In the genomic region with DNA sequence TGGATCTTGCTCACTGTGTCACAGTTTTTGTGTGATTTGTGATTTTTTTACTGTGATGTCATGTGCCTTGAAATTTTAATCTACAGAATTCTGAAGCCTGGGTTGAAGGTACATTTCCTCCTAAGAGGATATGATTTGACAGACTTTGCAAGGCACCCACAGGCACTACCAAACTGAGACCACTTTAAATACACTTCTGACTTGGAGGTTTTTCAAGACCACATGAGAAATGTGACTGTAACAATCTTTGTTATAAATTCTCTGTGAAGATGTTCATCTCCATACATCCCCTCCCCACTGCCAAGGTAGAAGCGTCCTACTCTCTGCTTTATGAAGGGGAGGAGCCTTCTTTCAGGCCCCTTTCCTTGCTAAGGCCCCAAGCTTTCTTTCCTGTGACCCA, we compare ENCODE assay signal across 23 cellular contexts. TPM values are rescaled to one million over a fixed set of nuclear protein-coding genes. Genes with fewer than 3 reads are reported as not detected.
A peak's percentile ranks its signal among the peaks of the same experiment; 100 is the strongest.
DNase-seq lines count a peak whose midpoint lies in the region; ATAC-seq and TF ChIP-seq lines count a peak whose summit lies in the region.
"Had no signal": no experiment of that assay in that cellular context is flagged by ENCODE, and none has a peak within 500 bp of the region (broad histone marks: within the 10 kb centered on the region; RNA-seq: fewer than 3 reads in every experiment).

No MANE protein-coding gene starts in this region.

- H3K9me3 Mint-ChIP-seq in activated naive CD8-positive, alpha-beta T cell treated with anti-CD3 and anti-CD28 coated beads, Interleukin-2, amount 10 ng/mL, durations not matched to agents 7 days and 5 days = peaks cover 8% of the 10 kb centered on the region
- peaks cover 7% of the 10 kb centered on the region for H3K9me3 Mint-ChIP-seq in activated naive CD8-positive, alpha-beta T cell treated with anti-CD3 and anti-CD28 coated beads, Interleukin-2, amount 50 U/mL, for 24 hours
- peaks cover 0 to 6% (median 2%) of the 10 kb centered on the region in 6 donors for H3K9me3 Mint-ChIP-seq in immature natural killer cell

- no peak for TF ChIP-seq CTCF in NB4 (IDR thresholded peaks at IDR 0.05; ENCODE audit: low read depth, low read length)

- no peak overlapping the region for H3K4me3 Mint-ChIP-seq in activated naive CD8-positive, alpha-beta T cell treated with anti-CD3 and anti-CD28 coated beads, Interleukin-2, amount 10 ng/mL, durations not matched to agents 7 days and 5 days
- no peak overlapping the region for H3K4me3 Mint-ChIP-seq in activated naive CD8-positive, alpha-beta T cell treated with anti-CD3 and anti-CD28 coated beads, Interleukin-2, amount 50 U/mL, for 24 hours
- peak overlapping the region in 3 of 5 donors; percentile 19 to 69 (median 52) for H3K4me3 Mint-ChIP-seq in immature natural killer cell
- H3K4me3 Mint-ChIP-seq: CD4-positive, alpha-beta memory T cell had no signal

- H3K4me3 ChIP-seq in NB4 (ENCODE audit: low read depth, low read length) = no peak overlapping the region
- H3K4me3 ChIP-seq: A549, GM12878, MG63 had no signal

- ATAC-seq in activated naive CD8-positive, alpha-beta T cell treated with anti-CD3 and anti-CD28 coated beads, Interleukin-2, amount 10 ng/mL, durations not matched to agents 7 days and 5 days (ENCODE audit: low read depth) = peak; percentile 45
- no peak for ATAC-seq in activated naive CD8-positive, alpha-beta T cell treated with anti-CD3 and anti-CD28 coated beads, Interleukin-2, amount 50 U/mL, for 24 hours
- ATAC-seq: A549, GM12878, Panc1 had no signal

- H3K27me3 Mint-ChIP-seq in activated naive CD8-positive, alpha-beta T cell treated with anti-CD3 and anti-CD28 coated beads, Interleukin-2, amount 10 ng/mL, durations not matched to agents 7 days and 5 days = no peaks in the 10 kb centered on the region
- no peaks in the 10 kb centered on the region for H3K27me3 Mint-ChIP-seq in activated naive CD8-positive, alpha-beta T cell treated with anti-CD3 and anti-CD28 coated beads, Interleukin-2, amount 50 U/mL, for 24 hours
- peaks cover 0 to 3% (median 1%) of the 10 kb centered on the region in 3 donors for H3K27me3 Mint-ChIP-seq in immature natural killer cell (ENCODE audit: low read depth in 3 of 3)
- H3K27me3 Mint-ChIP-seq: CD4-positive, alpha-beta memory T cell had no signal

- POLR2A ChIA-PET in activated naive CD8-positive, alpha-beta T cell treated with anti-CD3 and anti-CD28 coated beads, Interleukin-2, amount 10 ng/mL, durations not matched to agents 7 days and 5 days (lab: Charles Lee) = interaction anchor here (0.6 to 0.7 kb wide), 2 partner anchors 297 to 707 kb away, joined by 3 to 4 read pairs; no protein-coding TSS in a partner anchor

- peaks cover 21% of the 10 kb centered on the region for H3K36me3 Mint-ChIP-seq in activated naive CD8-positive, alpha-beta T cell treated with anti-CD3 and anti-CD28 coated beads, Interleukin-2, amount 10 ng/mL, durations not matched to agents 7 days and 5 days
- H3K36me3 Mint-ChIP-seq in activated naive CD8-positive, alpha-beta T cell treated with anti-CD3 and anti-CD28 coated beads, Interleukin-2, amount 50 U/mL, for 24 hours (ENCODE audit: low read depth) = peaks cover 28% of the 10 kb centered on the region
- peaks cover 11 to 16% (median 15%) of the 10 kb centered on the region in 3 donors for H3K36me3 Mint-ChIP-seq in immature natural killer cell

- TF ChIP-seq POLR2A in NB4 (IDR thresholded peaks at IDR 0.05; ENCODE audit: extremely low read depth, insufficient read length) = no peak

- DNase-seq in activated naive CD8-positive, alpha-beta T cell treated with anti-CD3 and anti-CD28 coated beads, Interleukin-2, amount 10 ng/mL, durations not matched to agents 7 days and 5 days = no peak
- no peak for DNase-seq in activated naive CD8-positive, alpha-beta T cell treated with anti-CD3 and anti-CD28 coated beads, Interleukin-2, amount 50 U/mL, for 24 hours
- DNase-seq in NB4 (ENCODE audit: low read depth) = peak; percentile 14
- DNase-seq in immature natural killer cell = no peak
- no peak for DNase-seq in epidermal melanocyte (ENCODE audit: insufficient read length, low spot score)
- DNase-seq in head of caudate nucleus = no peak
- no peak for DNase-seq in AML-193 (lab: John Stamatoyannopoulos, UW)
- DNase-seq: C1 segment of cervical spinal cord; Caco-2; CD4-positive, alpha-beta memory T cell; EL; GDM1; GOT3; HCEC 1CT; KG1; MG63; NCI-H1694; NCI-H2029 treated with DMSO at 0.1 percent for 48 hours; NCI-H69; SHP77 had no signal

- intact Hi-C loops in head of caudate nucleus (cut with DNase I) = no loop called here

- H3K4me1 Mint-ChIP-seq in activated naive CD8-positive, alpha-beta T cell treated with anti-CD3 and anti-CD28 coated beads, Interleukin-2, amount 10 ng/mL, durations not matched to agents 7 days and 5 days = peaks cover 10% of the 10 kb centered on the region
- H3K4me1 Mint-ChIP-seq in activated naive CD8-positive, alpha-beta T cell treated with anti-CD3 and anti-CD28 coated beads, Interleukin-2, amount 50 U/mL, for 24 hours = peaks cover 32% of the 10 kb centered on the region
- H3K4me1 Mint-ChIP-seq in immature natural killer cell = peaks cover 29 to 44% of the 10 kb centered on the region in 2 donors

- H3K27ac Mint-ChIP-seq in activated naive CD8-positive, alpha-beta T cell treated with anti-CD3 and anti-CD28 coated beads, Interleukin-2, amount 10 ng/mL, durations not matched to agents 7 days and 5 days = no peak overlapping the region
- no peak overlapping the region for H3K27ac Mint-ChIP-seq in activated naive CD8-positive, alpha-beta T cell treated with anti-CD3 and anti-CD28 coated beads, Interleukin-2, amount 50 U/mL, for 24 hours
- H3K27ac Mint-ChIP-seq in immature natural killer cell = peak overlapping the region in 2 of 6 donors; percentile 16 to 76

RNA-seq across cellular contexts. Expression of gene UBXN7, which starts 22.8 kb away (rescaled TPM):
- total RNA-seq in activated naive CD8-positive, alpha-beta T cell treated with anti-CD3 and anti-CD28 coated beads, Interleukin-2, amount 10 ng/mL, durations not matched to agents 7 days and 5 days = 10 to 100 TPM; 62.2 to 62.6 TPM
- polyA plus RNA-seq in immature natural killer cell = 10 to 100 TPM; 13.8 to 36.7 (median 18.5) TPM

Comparison
In these comparisons a context has a peak if more than half of its experiments do, and no peak if none do; other contexts are left out.
1. H3K4me3 Mint-ChIP-seq: peak in immature natural killer cell (3 of 5); none in activated naive CD8-positive, alpha-beta T cell treated with anti-CD3 and anti-CD28 coated beads, Interleukin-2, amount 10 ng/mL, durations not matched to agents 7 days and 5 days (single experiment) and activated naive CD8-positive, alpha-beta T cell treated with anti-CD3 and anti-CD28 coated beads, Interleukin-2, amount 50 U/mL, for 24 hours (single experiment).